In genomic region chr1:148459694-148460093, GRCh38 we compare ENCODE assay signal across 9 cellular contexts. TPM values are rescaled to one million over a fixed set of nuclear protein-coding genes. Genes with fewer than 3 reads are reported as not detected.
DNase-seq lines count a peak whose midpoint lies in the region; ATAC-seq and TF ChIP-seq lines count a peak whose summit lies in the region.
"Not testable (repeated sequence)": the region's sequence is repeated elsewhere in the genome, so short reads cannot be mapped to it uniquely, and the experiment has no call there.
"Had no signal": no experiment of that assay in that cellular context is flagged by ENCODE, and none has a peak within 500 bp of the region (broad histone marks: within the 10 kb centered on the region; RNA-seq: fewer than 3 reads in every experiment).

No MANE protein-coding gene starts in this region.

- intact Hi-C loops in CD4-positive, alpha-beta T cell (cut with DNase I, micrococcal nuclease); stomach (cut with DNase I; ENCODE audit: low total_unique reads): not testable (repeated sequence)

- not testable (repeated sequence) for H3K27ac Mint-ChIP-seq in CD4-positive, alpha-beta T cell; nephron
- H3K27ac Mint-ChIP-seq in activated naive CD4-positive, alpha-beta T cell treated with anti-CD3 and anti-CD28 coated beads, Interleukin-2, amount 10 ng/mL, durations not matched to agents 7 days and 5 days = peak overlapping the region; percentile 83

- TF ChIP-seq CTCF in CD4-positive, alpha-beta T cell (IDR thresholded peaks at IDR 0.05); SK-N-SH (IDR thresholded peaks at IDR 0.05); nephron (IDR thresholded peaks at IDR 0.05; ENCODE audit: unreplicated experiment in 3 of 3); stomach (IDR thresholded peaks at IDR 0.05): not testable (repeated sequence)

- H4K20me1 ChIP-seq in SK-N-SH (ENCODE audit: insufficient read depth) = not testable (repeated sequence)

- not testable (repeated sequence) for H3F3A ChIP-seq in SK-N-SH (replicated peaks; ENCODE audit: insufficient read depth)

- H2AFZ ChIP-seq in SK-N-SH (ENCODE audit: low read depth) = not testable (repeated sequence)

- H3K9me3 Mint-ChIP-seq in CD4-positive, alpha-beta T cell; activated naive CD4-positive, alpha-beta T cell treated with anti-CD3 and anti-CD28 coated beads, Interleukin-2, amount 10 ng/mL, durations not matched to agents 7 days and 5 days; nephron: not testable (repeated sequence)

- H3K27ac ChIP-seq in CD4-positive, alpha-beta T cell (ENCODE audit: low read depth, low read length); HUES6 (ENCODE audit: low read depth, low read length); SK-N-SH (ENCODE audit: low read depth in 2 of 2, low read length in 1 of 2): not testable (repeated sequence)
- H3K27ac ChIP-seq in ectodermal cell (ENCODE audit: insufficient read depth, low read depth, low read length, poor library complexity, severe bottlenecking) (peak overlapping the region; percentile 44), stomach (peak overlapping the region in 4 of 5 donors; percentile 87 to 93 (median 90))

- H3K27me3 ChIP-seq in CD4-positive, alpha-beta T cell (ENCODE audit: control insufficient read depth, insufficient read depth, low read length); HUES6 (ENCODE audit: control insufficient read depth, insufficient read depth, low read length); SK-N-SH (ENCODE audit: insufficient read depth); ectodermal cell (ENCODE audit: control insufficient read depth, insufficient read depth, low read length, poor library complexity, severe bottlenecking); iPS-15b (ENCODE audit: control insufficient read depth, insufficient read depth, low read length); stomach: not testable (repeated sequence)

- peak overlapping the region; percentile 79 for H3K4me3 Mint-ChIP-seq in CD4-positive, alpha-beta T cell
- peak overlapping the region; percentile 74 for H3K4me3 Mint-ChIP-seq in activated naive CD4-positive, alpha-beta T cell treated with anti-CD3 and anti-CD28 coated beads, Interleukin-2, amount 10 ng/mL, durations not matched to agents 7 days and 5 days
- peak overlapping the region in 2 of 3 experiments; percentile 59 to 76 for H3K4me3 Mint-ChIP-seq in nephron

- peak overlapping the region; percentile 57 for H3K4me3 ChIP-seq in HUES6 (ENCODE audit: low read depth, low read length)
- H3K4me3 ChIP-seq in SK-N-SH (ENCODE audit: low read depth in 2 of 2, low read length in 1 of 2) = not testable (repeated sequence)
- peak overlapping the region; percentile 52 for H3K4me3 ChIP-seq in ectodermal cell (ENCODE audit: insufficient read depth, low read depth, low read length)
- H3K4me3 ChIP-seq in iPS-15b (ENCODE audit: low read depth, low read length) = peak overlapping the region; percentile 32
- H3K4me3 ChIP-seq in stomach = peak overlapping the region; percentile 46 to 77 (median 64)

- not testable (repeated sequence) for H3K36me3 ChIP-seq in HUES6 (ENCODE audit: control insufficient read depth, insufficient read depth, low read length); SK-N-SH (replicated peaks in 1 of 2; ENCODE audit: control insufficient read depth in 1 of 2, insufficient read depth in 2 of 2, low read length in 1 of 2); ectodermal cell (ENCODE audit: control insufficient read depth, insufficient read depth, low read length); iPS-15b (ENCODE audit: control insufficient read depth, insufficient read depth, low read length); stomach

- not testable (repeated sequence) for H3K9me2 ChIP-seq in SK-N-SH

- not testable (repeated sequence) for H3K9me3 ChIP-seq in CD4-positive, alpha-beta T cell (ENCODE audit: control insufficient read depth, low read length); HUES6 (ENCODE audit: control insufficient read depth, insufficient read depth, low read depth, low read length); SK-N-SH; ectodermal cell (ENCODE audit: control insufficient read depth, low read length); iPS-15b (ENCODE audit: control insufficient read depth, insufficient read depth, low read length); stomach

- peak overlapping the region; percentile 59; the same call in 1 of the 2 replicates for H3K4me2 ChIP-seq in SK-N-SH

- POLR2A ChIA-PET in CD4-positive, alpha-beta T cell (lab: Charles Lee) = interaction anchor here (1.2 kb wide), 1 partner anchor 87 kb away, joined by 6 read pairs; no protein-coding TSS in a partner anchor
- POLR2A ChIA-PET in SK-N-SH (lab: Yijun Ruan, JAX) = not testable (repeated sequence)

- H3K27me3 Mint-ChIP-seq in CD4-positive, alpha-beta T cell; activated naive CD4-positive, alpha-beta T cell treated with anti-CD3 and anti-CD28 coated beads, Interleukin-2, amount 10 ng/mL, durations not matched to agents 7 days and 5 days; nephron (ENCODE audit: low read depth): not testable (repeated sequence)

- CTCF ChIA-PET in CD4-positive, alpha-beta T cell (lab: Charles Lee); SK-N-SH (lab: Yijun Ruan, JAX); activated naive CD4-positive, alpha-beta T cell treated with anti-CD3 and anti-CD28 coated beads, Interleukin-2, amount 10 ng/mL, durations not matched to agents 7 days and 5 days (lab: Charles Lee): not testable (repeated sequence)

- not testable (repeated sequence) for H3K79me2 ChIP-seq in SK-N-SH (ENCODE audit: insufficient read depth)

- H3K9ac ChIP-seq in HUES6 (ENCODE audit: low read length) = peak overlapping the region; percentile 74
- H3K9ac ChIP-seq in SK-N-SH; iPS-15b (ENCODE audit: low read depth, low read length): not testable (repeated sequence)

- H3K36me3 Mint-ChIP-seq in CD4-positive, alpha-beta T cell (ENCODE audit: low read depth); activated naive CD4-positive, alpha-beta T cell treated with anti-CD3 and anti-CD28 coated beads, Interleukin-2, amount 10 ng/mL, durations not matched to agents 7 days and 5 days; nephron (ENCODE audit: low read depth): not testable (repeated sequence)

- not testable (repeated sequence) for TF ChIP-seq RAD21 in SK-N-SH (IDR thresholded peaks at IDR 0.05; ENCODE audit: low read length)

- not testable (repeated sequence) for ATAC-seq in CD4-positive, alpha-beta T cell (ENCODE audit: poor library complexity)

- H3K4me1 ChIP-seq in HUES6 (ENCODE audit: control insufficient read depth, insufficient read depth, low read length); SK-N-SH (ENCODE audit: control insufficient read depth in 1 of 2, insufficient read depth in 2 of 2, low read depth in 1 of 2, low read length in 1 of 2); ectodermal cell (ENCODE audit: control insufficient read depth, insufficient read depth, low read length); iPS-15b (ENCODE audit: control insufficient read depth, insufficient read depth, low read length); stomach: not testable (repeated sequence)

- TF ChIP-seq EP300 in SK-N-SH (IDR thresholded peaks at IDR 0.05; ENCODE audit: borderline replicate concordance in 1 of 2, low read depth in 1 of 2, low read length in 1 of 2); stomach (IDR thresholded peaks at IDR 0.05): not testable (repeated sequence)

- WGBS in SK-N-SH (ENCODE audit: low lambda C conversion rate) = 0% methylated on average over 6 of the region's 28 CpGs
- 0% methylated on average over 1 of the region's 28 CpGs for WGBS in ectodermal cell, 2 experiments
- WGBS in stomach, 5 donors = 0 to 1% (median 0%) methylated on average over 5 to 13 of the region's 28 CpGs; no CpG with 5 or more reads in 2 of the 5 donors

- not testable (repeated sequence) for TF ChIP-seq POLR2A in stomach (IDR thresholded peaks at IDR 0.05)

- not testable (repeated sequence) for H3K4me1 Mint-ChIP-seq in CD4-positive, alpha-beta T cell (ENCODE audit: low read depth); activated naive CD4-positive, alpha-beta T cell treated with anti-CD3 and anti-CD28 coated beads, Interleukin-2, amount 10 ng/mL, durations not matched to agents 7 days and 5 days; nephron

- DNase-seq in CD4-positive, alpha-beta T cell; SK-N-SH; activated naive CD4-positive, alpha-beta T cell treated with anti-CD3 and anti-CD28 coated beads, Interleukin-2, amount 10 ng/mL, durations not matched to agents 7 days and 5 days; stomach: not testable (repeated sequence)

RNA-seq across cellular contexts. Expression of gene PPIAL4G, which starts 23.4 kb away (rescaled TPM):
- total RNA-seq in CD4-positive, alpha-beta T cell = under 1 TPM; 0.11 to 0.14 TPM
- not detected in 2 replicates for polyA plus RNA-seq in SK-N-SH (2012; rRNA removed)
- polyA plus RNA-seq in SK-N-SH (2012; cell fraction: cytosol; rRNA removed) = not detected in 2 replicates
- not detected in 2 replicates for polyA plus RNA-seq in SK-N-SH (2012; cell fraction: nucleus; rRNA removed)
- polyA plus RNA-seq in ectodermal cell (2013, experiment 1 of 4) = not detected
- polyA plus RNA-seq in ectodermal cell (2013, experiment 2 of 4) = not detected
- not detected for polyA plus RNA-seq in ectodermal cell (2013, experiment 3 of 4)
- polyA plus RNA-seq in ectodermal cell (2013, experiment 4 of 4) = not detected
- under 1 TPM in 1 of 5 donors, not detected in 4; 0.18 TPM for total RNA-seq in stomach
- under 1 TPM in 1 of 3 donors, not detected in 2; 0.03 TPM for polyA plus RNA-seq in stomach
- total RNA-seq: Right ventricle myocardium superior had no signal
